In the genomic region with DNA sequence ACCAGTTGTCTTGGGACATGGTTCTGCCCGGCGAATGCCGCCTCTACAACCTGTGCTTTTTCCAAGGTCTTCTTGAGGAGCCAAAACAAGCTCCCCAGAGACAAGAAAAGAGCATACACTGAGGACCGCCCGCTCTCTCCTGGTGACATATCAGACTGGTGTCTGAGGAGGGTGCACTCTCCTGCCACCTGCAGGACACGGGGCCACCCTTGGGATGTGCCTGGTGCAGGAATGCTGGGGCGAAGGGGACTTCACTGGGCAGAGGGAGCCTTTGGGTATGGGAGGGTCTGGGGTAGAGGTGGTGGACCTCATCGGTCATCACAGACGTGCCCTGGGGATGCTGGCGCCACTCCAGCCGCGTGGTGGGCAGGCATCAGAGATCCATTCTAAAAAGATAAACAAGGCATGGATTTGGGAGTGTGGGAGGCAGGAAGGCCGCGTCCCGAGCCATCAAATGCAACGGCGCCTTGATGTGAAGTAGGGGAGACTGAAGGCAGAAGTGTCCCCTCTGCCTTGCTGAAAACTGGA, we compare ENCODE assay signal across 21 cellular contexts.
DNase-seq lines count a peak whose midpoint lies in the region; ATAC-seq, FAIRE-seq and TF ChIP-seq lines count a peak whose summit lies in the region.
"Had no signal": no experiment of that assay in that cellular context is flagged by ENCODE, and none has a peak within 500 bp of the region (broad histone marks: within the 10 kb centered on the region; RNA-seq: fewer than 3 reads in every experiment).

No MANE protein-coding gene starts in this region.

- ATAC-seq in K562 (peak; percentile 92), left lung (peak; percentile 14)
- ATAC-seq: activated naive CD8-positive, alpha-beta T cell treated with anti-CD3 and anti-CD28 coated beads, Interleukin-2, amount 50 U/mL, for 24 hours; right cardiac atrium had no signal

- H3K9me3 ChIP-seq in Caco-2 = no peaks in the 10 kb centered on the region
- peaks cover 17% of the 10 kb centered on the region for H3K9me3 ChIP-seq in KOPT-K1 (ENCODE audit: insufficient read depth, low read length, poor library complexity, severe bottlenecking)
- H3K9me3 ChIP-seq in K562 (replicated peaks; ENCODE audit: control insufficient read depth, insufficient read depth, low read depth, low read length) = no peaks in the 10 kb centered on the region
- peaks cover 0 to 3% of the 10 kb centered on the region in 2 donors for H3K9me3 ChIP-seq in left lung
- H3K9me3 ChIP-seq in effector memory CD4-positive, alpha-beta T cell (ENCODE audit: control insufficient read depth, low read length) = no peaks in the 10 kb centered on the region
- H3K9me3 ChIP-seq: esophagus muscularis mucosa had no signal

- no peak overlapping the region for H2AFZ ChIP-seq in K562 (ENCODE audit: low read depth, low read length)

- DNase-seq in Caco-2 (no peak), K562 (ENCODE audit: extremely low read depth in 1 of 4, low spot score in 3 of 4) (peak; percentile 25 to 45 (median 34)), left lung (peak in 1 of 2 donors; percentile 68), NCI-H446 treated with DMSO at 0.1 percent for 48 hours (lab: John Stamatoyannopoulos, UW) (no peak), urothelium cell line (ENCODE audit: low spot score) (no peak), SW 1271 (lab: John Stamatoyannopoulos, UW) (no peak)
- no peak for DNase-seq in effector memory CD4-positive, alpha-beta T cell
- DNase-seq: activated CD8-positive, alpha-beta memory T cell treated with anti-CD3 and anti-CD28 coated beads, Interleukin-2, amount 50 U/mL, for 48 hours; activated effector memory CD4-positive, alpha-beta T cell treated with Interleukin-2 at 50 U/mL for 16 hours; activated naive CD8-positive, alpha-beta T cell treated with anti-CD3 and anti-CD28 coated beads, Interleukin-2, amount 50 U/mL, for 24 hours; dermis blood vessel endothelial cell; GOT3; MM.1S; NCI-H187 treated with DMSO at 0.1 percent for 48 hours; NCI-H446; nucleus accumbens; right cardiac atrium had no signal

- H3K4me1 ChIP-seq in Caco-2 (no peaks in the 10 kb centered on the region; the same call in 1 of the 2 replicates), K562 (replicated peaks in 1 of 2; ENCODE audit: control insufficient read depth in 2 of 2, insufficient read depth in 2 of 2, low read length in 2 of 2) (peaks cover 0 to 4% of the 10 kb centered on the region in 2 experiments; a peak in 2 of 5 replicates), left lung (peaks cover under 1 to 21% of the 10 kb centered on the region in 2 donors)
- peaks cover 22% of the 10 kb centered on the region for H3K4me1 ChIP-seq in effector memory CD4-positive, alpha-beta T cell (ENCODE audit: control insufficient read depth, insufficient read depth, low read length, poor library complexity, severe bottlenecking)

- peak overlapping the region; percentile 26 for H3K27ac Mint-ChIP-seq in Caco-2 (ENCODE audit: unreplicated experiment)
- H3K27ac Mint-ChIP-seq: activated naive CD8-positive, alpha-beta T cell treated with anti-CD3 and anti-CD28 coated beads, Interleukin-2, amount 50 U/mL, for 24 hours had no signal

- intact Hi-C loops in Caco-2 (cut with micrococcal nuclease; ENCODE audit: unreplicated experiment) (no loop called here), K562 (cut with micrococcal nuclease) (loop anchor here (5.0 kb wide), 1 partner anchor 69 kb away; no protein-coding TSS in a partner anchor), left lung (cut with DNase I) (no loop called here)

- FAIRE-seq in K562 (lab: Jason Lieb, UNC) (peak; percentile 61), urothelium cell line (lab: Jason Lieb, UNC) (no peak)
- FAIRE-seq: bronchial epithelial cell, GM18507 had no signal

- H3K36me3 ChIP-seq in Caco-2 (ENCODE audit: control insufficient read depth, insufficient read depth, low read length) (no peaks in the 10 kb centered on the region), KOPT-K1 (ENCODE audit: insufficient read depth, low read length) (no peaks in the 10 kb centered on the region), K562 (ENCODE audit: control insufficient read depth, insufficient read depth, low read length) (no peaks in the 10 kb centered on the region), left lung (no peaks in the 10 kb centered on the region)
- H3K36me3 ChIP-seq in effector memory CD4-positive, alpha-beta T cell (ENCODE audit: control insufficient read depth, insufficient read depth, low read length) = no peaks in the 10 kb centered on the region
- H3K36me3 ChIP-seq: esophagus muscularis mucosa had no signal

- H3K4me1 Mint-ChIP-seq in Caco-2 (ENCODE audit: low read depth, unreplicated experiment) = peaks cover 6% of the 10 kb centered on the region

- H3K9me3 Mint-ChIP-seq in Caco-2 (ENCODE audit: unreplicated experiment) = peaks cover 20% of the 10 kb centered on the region
- H3K9me3 Mint-ChIP-seq: activated naive CD8-positive, alpha-beta T cell treated with anti-CD3 and anti-CD28 coated beads, Interleukin-2, amount 50 U/mL, for 24 hours had no signal

- H3K27me3 ChIP-seq in Caco-2 (replicated peaks; ENCODE audit: control insufficient read depth, insufficient read depth, low read length) (no peaks in the 10 kb centered on the region), K562 (ENCODE audit: control insufficient read depth in 2 of 2, insufficient read depth in 2 of 2, low read length in 2 of 2) (peaks cover 17 to 49% of the 10 kb centered on the region in 2 experiments), left lung (no peaks in the 10 kb centered on the region)
- no peaks in the 10 kb centered on the region for H3K27me3 ChIP-seq in effector memory CD4-positive, alpha-beta T cell (replicated peaks; ENCODE audit: control insufficient read depth, insufficient read depth, low read length, poor library complexity, severe bottlenecking)
- H3K27me3 ChIP-seq: esophagus muscularis mucosa had no signal

- no peak overlapping the region for H3K4me2 ChIP-seq in K562 (ENCODE audit: insufficient read depth, low read length)

- no peak for TF ChIP-seq EP300 in K562 (IDR thresholded peaks at IDR 0.05; ENCODE audit: low read length)

- H4K20me1 ChIP-seq in K562 (replicated peaks; ENCODE audit: control insufficient read depth, insufficient read depth, low read length) = no peaks in the 10 kb centered on the region

- TF ChIP-seq CTCF in Caco-2 (IDR thresholded peaks at IDR 0.05; ENCODE audit: insufficient read depth in 1 of 2, low read depth in 1 of 2, low read length in 1 of 2, severe bottlenecking in 1 of 2, unreplicated experiment in 1 of 2) = no peak
- peak; percentile 70 to 79 (median 71) for TF ChIP-seq CTCF in K562 (IDR thresholded peaks at IDR 0.05 in 2 of 3, conservative IDR thresholded peaks at IDR 0.05 in 1 of 3; ENCODE audit: insufficient read depth in 2 of 3, low read depth in 1 of 3, low read length in 3 of 3)
- no peak for TF ChIP-seq CTCF in left lung (IDR thresholded peaks at IDR 0.05)

- no peaks in the 10 kb centered on the region for H3K79me2 ChIP-seq in K562 (ENCODE audit: control insufficient read depth, insufficient read depth, low read length)

- H3K4me3 Mint-ChIP-seq in Caco-2 (ENCODE audit: unreplicated experiment) = no peak overlapping the region
- H3K4me3 Mint-ChIP-seq: activated naive CD8-positive, alpha-beta T cell treated with anti-CD3 and anti-CD28 coated beads, Interleukin-2, amount 50 U/mL, for 24 hours had no signal

- no peaks in the 10 kb centered on the region for H3K36me3 Mint-ChIP-seq in Caco-2 (ENCODE audit: insufficient read depth, unreplicated experiment)

- H3K27ac ChIP-seq in KOPT-K1 (ENCODE audit: low read depth, low read length, poor library complexity, severe bottlenecking) = peak overlapping the region; percentile 10
- no peak overlapping the region for H3K27ac ChIP-seq in K562 (ENCODE audit: extremely low read depth, low read depth, low read length)
- H3K27ac ChIP-seq in left lung = no peak overlapping the region
- no peak overlapping the region for H3K27ac ChIP-seq in effector memory CD4-positive, alpha-beta T cell (ENCODE audit: insufficient read depth, low read length, poor library complexity, severe bottlenecking)
- H3K27ac ChIP-seq: esophagus muscularis mucosa had no signal

- in situ Hi-C loops in K562 (cut with MboI) = no loop called here

- no peak overlapping the region for H3K9ac ChIP-seq in K562 (ENCODE audit: insufficient read depth in 1 of 2, low read depth in 2 of 2, low read length in 2 of 2)

- H3K9me1 ChIP-seq in K562 (ENCODE audit: control insufficient read depth, insufficient read depth, low read length) = no peaks in the 10 kb centered on the region

- H3K27me3 Mint-ChIP-seq in Caco-2 (ENCODE audit: insufficient read depth, unreplicated experiment) = no peaks in the 10 kb centered on the region
- H3K27me3 Mint-ChIP-seq: activated naive CD8-positive, alpha-beta T cell treated with anti-CD3 and anti-CD28 coated beads, Interleukin-2, amount 50 U/mL, for 24 hours had no signal

- H3K4me3 ChIP-seq in Caco-2 (ENCODE audit: low read depth, low read length) (no peak overlapping the region), K562 (no peak overlapping the region), left lung (no peak overlapping the region)
- H3K4me3 ChIP-seq in effector memory CD4-positive, alpha-beta T cell (ENCODE audit: insufficient read depth, low read depth, low read length, poor library complexity, severe bottlenecking) = no peak overlapping the region
- H3K4me3 ChIP-seq: esophagus muscularis mucosa had no signal

- no TSS peak for BruUV-seq in Caco-2 (replicated peaks; lab: Mats Ljungman, UMichigan)
- no TSS peak for BruUV-seq in K562 (replicated peaks; lab: Mats Ljungman, UMichigan)

- WGBS in K562 (ENCODE audit: insufficient coverage, low coverage, missing lambda C conversion rate) = 6% methylated on average over 17 of the region's 17 CpGs

- CTCF ChIA-PET in Caco-2 (lab: Charles Lee) = no interaction called here
- CTCF ChIA-PET in K562 (lab: Yijun Ruan, JAX; ENCODE audit: low intra/inter-chr PET ratio) = no interaction called here

- TF ChIP-seq RAD21 in K562 (CRISPR knock-in tag; conservative IDR thresholded peaks at IDR 0.05 in 1 of 2, IDR thresholded peaks at IDR 0.05 in 1 of 2) = peak; percentile 42 to 63; a peak in 3 of 4 replicates

- POLR2A ChIA-PET in Caco-2 (lab: Charles Lee) = no interaction called here
- POLR2A ChIA-PET in K562 (lab: Yijun Ruan, JAX) = no interaction called here

- TF ChIP-seq POLR2A in K562 (conservative IDR thresholded peaks at IDR 0.05) = no peak

TF ChIP-seq in K562, 482 proteins besides CTCF, POLR2A, EP300 and RAD21:
- TF ChIP-seq NCOR1 (IDR thresholded peaks at IDR 0.05) (no peak), ZNF12 (CRISPR knock-in tag; IDR thresholded peaks at IDR 0.05) (no peak), NFIC (IDR thresholded peaks at IDR 0.05) (peak; percentile 5; the same call in 1 of the 2 replicates), SMC3 (conservative IDR thresholded peaks at IDR 0.05; ENCODE audit: insufficient read depth, low read depth, low read length) (peak; percentile 60), SMARCA4 (IDR thresholded peaks at IDR 0.05) (0 out of 2 replicates have a peak, but pooled peaks have one; percentile 27), SREBF2 (CRISPR knock-in tag; IDR thresholded peaks at IDR 0.05) (no peak), RCOR1 (IDR thresholded peaks at IDR 0.05; ENCODE audit: borderline replicate concordance in 1 of 2, low read depth in 2 of 2, low read length in 2 of 2) (0 out of 4 replicates have a peak, but pooled peaks of 1 of the 2 experiments have one; percentile 18), FOXJ3 (CRISPR knock-in tag; IDR thresholded peaks at IDR 0.05) (no peak), ZNF239 (CRISPR knock-in tag; IDR thresholded peaks at IDR 0.05) (no peak)
TF ChIP-seq in K562: peak in this region for 4.

Comparison
In these comparisons a context has a peak if more than half of its experiments do, and no peak if none do; other contexts are left out.
1. DNase-seq: peak in K562 (4 of 4); none in Caco-2 (0 of 2), NCI-H446 treated with DMSO at 0.1 percent for 48 hours (single experiment), urothelium cell line (single experiment), effector memory CD4-positive, alpha-beta T cell (0 of 3) and SW 1271 (0 of 2).
2. CTCF ChIP-seq: peak in K562 (3 of 3); none in Caco-2 (0 of 2) and left lung (0 of 2).